In the genomic region with DNA sequence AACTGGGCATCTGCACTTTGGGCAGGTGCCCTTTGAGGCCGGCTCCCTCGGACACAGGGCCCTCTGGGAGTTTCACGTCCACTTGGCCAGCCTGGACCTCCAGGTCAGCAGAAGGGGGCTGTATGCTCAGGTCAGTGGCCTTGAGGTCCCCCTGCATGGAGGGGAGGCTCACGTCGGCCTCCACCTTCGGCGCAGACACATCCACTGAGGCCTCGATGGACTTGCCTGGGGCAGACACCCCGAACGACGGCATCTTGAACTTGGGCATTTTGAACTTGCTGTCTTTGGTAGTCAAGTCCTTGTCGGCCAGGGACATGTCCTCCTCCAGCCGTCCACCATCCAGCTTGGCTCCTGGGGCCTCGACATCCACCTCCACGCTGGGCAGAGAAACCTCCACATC, we compare ENCODE assay signal across 3 cellular contexts. TPM values are rescaled to one million over a fixed set of nuclear protein-coding genes. Genes with fewer than 3 reads are reported as not detected.
"Had no signal": no experiment of that assay in that cellular context is flagged by ENCODE, and none has a peak within 500 bp of the region (broad histone marks: within the 10 kb centered on the region; RNA-seq: fewer than 3 reads in every experiment).

No MANE protein-coding gene starts in this region.

RNA-seq across cellular contexts. Expression of gene PLD4, which starts 26.0 kb away (rescaled TPM):
- total RNA-seq: LHCN-M2, M059J, MCF 10A had no signal
